In genomic region chr1:220533504-220534109, GRCh38 we compare ENCODE assay signal across 25 cellular contexts. TPM values are rescaled to one million over a fixed set of nuclear protein-coding genes. Genes with fewer than 3 reads are reported as not detected.
A peak's percentile ranks its signal among the peaks of the same experiment; 100 is the strongest.
DNase-seq lines count a peak whose midpoint lies in the region; ATAC-seq, FAIRE-seq and TF ChIP-seq lines count a peak whose summit lies in the region.
"Had no signal": no experiment of that assay in that cellular context is flagged by ENCODE, and none has a peak within 500 bp of the region (broad histone marks: within the 10 kb centered on the region; RNA-seq: fewer than 3 reads in every experiment).

No MANE protein-coding gene starts in this region.

- H3K27me3 ChIP-seq in HepG2 (ENCODE audit: control insufficient read depth in 1 of 2, insufficient read depth in 2 of 2, low read length in 2 of 2), result peaks cover 3 to 14% of the 10 kb centered on the region in 2 experiments; a peak in 3 of 5 replicates
- peaks cover 0 to 7% of the 10 kb centered on the region in 2 donors for H3K27me3 ChIP-seq in right lobe of liver

- in situ Hi-C loops in HepG2 (cut with HindIII; ENCODE audit: extremely low pct_ligation_motif_present, low pct_unique_long_range_greater_than_20kb), result loop anchor here (25.0 kb wide), 1 partner anchor 254 kb away; the partner anchor contains the start of gene MTARC1

- H3K4me1 Mint-ChIP-seq in WTC11 (peaks cover 18% of the 10 kb centered on the region), glutamatergic neuron (ENCODE audit: low read depth, unreplicated experiment) (peaks cover 8% of the 10 kb centered on the region), nephron progenitor cell (peaks cover 14% of the 10 kb centered on the region)

- H3K9me3 Mint-ChIP-seq in WTC11 (peaks cover 22% of the 10 kb centered on the region), glutamatergic neuron (ENCODE audit: unreplicated experiment) (peaks cover 8% of the 10 kb centered on the region), nephron progenitor cell (peaks cover 36% of the 10 kb centered on the region)

- FAIRE-seq in HepG2 (lab: Jason Lieb, UNC), result no peak
- FAIRE-seq: A204.1, GM12891, GM18507, H54 had no signal

- H3K4me3 ChIP-seq in HepG2 (replicated peaks in 1 of 3; ENCODE audit: insufficient read depth in 1 of 3, low read depth in 2 of 3, low read length in 3 of 3) (no peak overlapping the region), right lobe of liver (no peak overlapping the region)
- H3K4me3 ChIP-seq: BLaER1, HAP-1 had no signal

- H3K9me3 ChIP-seq in HepG2 (ENCODE audit: low read length), result no peaks in the 10 kb centered on the region
- no peaks in the 10 kb centered on the region for H3K9me3 ChIP-seq in right lobe of liver

- POLR2A ChIA-PET in HepG2 (lab: Yijun Ruan, JAX), result no interaction called here
- POLR2A ChIA-PET in WTC11 (lab: Charles Lee), result no interaction called here

- H3K36me3 Mint-ChIP-seq in WTC11, result peaks cover 13% of the 10 kb centered on the region
- H3K36me3 Mint-ChIP-seq in glutamatergic neuron (ENCODE audit: unreplicated experiment), result peaks cover 18% of the 10 kb centered on the region
- peaks cover 36% of the 10 kb centered on the region for H3K36me3 Mint-ChIP-seq in nephron progenitor cell (ENCODE audit: low read depth)
- H3K36me3 Mint-ChIP-seq: CD4-positive, CD25-positive, alpha-beta regulatory T cell; CD8-positive, alpha-beta T cell had no signal

- intact Hi-C loops in HepG2 (cut with micrococcal nuclease; ENCODE audit: unreplicated experiment) (no loop called here), right lobe of liver (cut with DNase I) (no loop called here)

- H3K4me3 Mint-ChIP-seq in WTC11, result no peak overlapping the region
- peak overlapping the region; percentile 53 for H3K4me3 Mint-ChIP-seq in glutamatergic neuron (ENCODE audit: unreplicated experiment)
- no peak overlapping the region for H3K4me3 Mint-ChIP-seq in nephron progenitor cell
- H3K4me3 Mint-ChIP-seq: B cell; CD4-positive, CD25-positive, alpha-beta regulatory T cell; CD8-positive, alpha-beta T cell had no signal

- WGBS in HepG2 (ENCODE audit: low lambda C conversion rate), result 0% methylated on average over 2 of the region's 2 CpGs
- 67% methylated on average over 2 of the region's 2 CpGs for WGBS in right lobe of liver (ENCODE audit: insufficient coverage, low coverage, low lambda C conversion rate, missing lambda C conversion rate)

- DNase-seq in HepG2 (ENCODE audit: low spot score) (no peak), right lobe of liver (no peak), WTC11 (ENCODE audit: low spot score) (no peak), glutamatergic neuron (no peak), NCI-H2196 treated with DMSO at 0.1 percent for 48 hours (lab: John Stamatoyannopoulos, UW; ENCODE audit: unreplicated experiment) (no peak), nephron progenitor cell (no peak)
- DNase-seq: Caco-2; CD4-positive, CD25-positive, alpha-beta regulatory T cell; CD8-positive, alpha-beta T cell; DMS 273 treated with DMSO at 0.1 percent for 48 hours; DMS79; EL; GDM1; GOT3 had no signal

- H3K9ac ChIP-seq in HepG2 (ENCODE audit: insufficient read depth, low read depth, low read length), result no peak overlapping the region
- H3K9ac ChIP-seq: BLaER1 had no signal

- H4K20me1 ChIP-seq in HepG2 (ENCODE audit: insufficient read depth, low read length), result no peaks in the 10 kb centered on the region
- H4K20me1 ChIP-seq: BLaER1 had no signal

- H3K27me3 Mint-ChIP-seq in WTC11 (ENCODE audit: low read depth) (no peaks in the 10 kb centered on the region), glutamatergic neuron (ENCODE audit: unreplicated experiment) (peaks cover 4% of the 10 kb centered on the region), nephron progenitor cell (ENCODE audit: low read depth, poor library complexity) (no peaks in the 10 kb centered on the region)

- BruUV-seq in HepG2 (replicated peaks; lab: Mats Ljungman, UMichigan), result no TSS peak

- no peak overlapping the region for H2AFZ ChIP-seq in HepG2 (ENCODE audit: low read length)

- TF ChIP-seq POLR2A in HepG2 (IDR thresholded peaks at IDR 0.05; ENCODE audit: insufficient read depth in 1 of 2, low read depth in 2 of 2, low read length in 2 of 2) (no peak), right lobe of liver (IDR thresholded peaks at IDR 0.05) (no peak)

- H3K36me3 ChIP-seq in HepG2 (replicated peaks in 1 of 2; ENCODE audit: control insufficient read depth in 1 of 2, insufficient read depth in 2 of 2, low read length in 2 of 2) (no peaks in the 10 kb centered on the region), right lobe of liver (no peaks in the 10 kb centered on the region)
- H3K36me3 ChIP-seq: BLaER1, HAP-1 had no signal

- ATAC-seq in HepG2 (no peak), right lobe of liver (no peak), WTC11 (no peak), HG03460 (IDR thresholded peaks at IDR 0.05; ENCODE audit: unreplicated experiment) (no peak)
- ATAC-seq: CD8-positive, alpha-beta T cell had no signal

- CTCF ChIA-PET in HepG2 (lab: Yijun Ruan, JAX; ENCODE audit: low intra/inter-chr PET ratio, low total read pairs) (no interaction called here), WTC11 (lab: Charles Lee) (interaction anchor here (0.6 kb wide), 1 partner anchor 443 kb away, joined by 3 read pairs; no protein-coding TSS in a partner anchor)

- no peaks in the 10 kb centered on the region for H3K4me1 ChIP-seq in HepG2 (ENCODE audit: insufficient read depth, low read length)
- peaks cover 0 to 4% (median 0%) of the 10 kb centered on the region in 4 donors for H3K4me1 ChIP-seq in right lobe of liver
- H3K4me1 ChIP-seq: Caco-2 had no signal

- no peak for TF ChIP-seq EP300 in HepG2 (IDR thresholded peaks at IDR 0.05; ENCODE audit: low read depth in 2 of 2, low read length in 2 of 2)
- TF ChIP-seq EP300 in HepG2 (CRISPR knock-in tag; IDR thresholded peaks at IDR 0.05; ENCODE audit: borderline replicate concordance), result no peak

- no peak overlapping the region for H3K27ac ChIP-seq in HepG2 (ENCODE audit: extremely low read length, insufficient read depth, low read length)
- H3K27ac ChIP-seq in right lobe of liver, result no peak overlapping the region
- H3K27ac ChIP-seq: 22Rv1, BLaER1, C4-2B had no signal

- no peaks in the 10 kb centered on the region for H3K79me2 ChIP-seq in HepG2 (ENCODE audit: insufficient read depth, low read length)

- H3K4me2 ChIP-seq in HepG2 (ENCODE audit: low read depth, low read length), result no peak overlapping the region
- H3K4me2 ChIP-seq: BLaER1 had no signal

- TF ChIP-seq CTCF in HepG2 (CRISPR knock-in tag; IDR thresholded peaks at IDR 0.05) (no peak), right lobe of liver (IDR thresholded peaks at IDR 0.05) (no peak), WTC11 (IDR thresholded peaks at IDR 0.05) (no peak), glutamatergic neuron (IDR thresholded peaks at IDR 0.05; ENCODE audit: partially characterized antibody, unreplicated experiment) (no peak), nephron progenitor cell (IDR thresholded peaks at IDR 0.05) (no peak)

- TF ChIP-seq RAD21 in HepG2 (CRISPR knock-in tag; IDR thresholded peaks at IDR 0.05), result no peak

- no peak overlapping the region for H3K27ac Mint-ChIP-seq in WTC11
- H3K27ac Mint-ChIP-seq in glutamatergic neuron (ENCODE audit: unreplicated experiment), result no peak overlapping the region
- no peak overlapping the region for H3K27ac Mint-ChIP-seq in nephron progenitor cell
- H3K27ac Mint-ChIP-seq: B cell; CD8-positive, alpha-beta T cell had no signal

TF ChIP-seq in HepG2, 621 proteins besides CTCF, POLR2A, EP300 and RAD21:
- TF ChIP-seq ZNF317 (CRISPR knock-in tag; IDR thresholded peaks at IDR 0.05) (peak; percentile 79), JDP2 (CRISPR knock-in tag; IDR thresholded peaks at IDR 0.05; ENCODE audit: borderline replicate concordance) (no peak)

TF ChIP-seq in WTC11, 78 proteins besides CTCF, POLR2A, EP300 and RAD21:
- peak; percentile 85 for TF ChIP-seq ZNF317 (CRISPR knock-in tag; IDR thresholded peaks at IDR 0.05; ENCODE audit: borderline replicate concordance, low read depth)
- no peak for TF ChIP-seq ZNF396 (CRISPR knock-in tag; IDR thresholded peaks at IDR 0.05; ENCODE audit: borderline replicate concordance)

RNA-seq across cellular contexts. Expression of gene MARK1, which starts 5.7 kb away (rescaled TPM):
- total RNA-seq in HepG2 (2016; rRNA removed; fragmentation: Illumina TruSeq; extraction: Trizol) (not detected in 2 replicates), right lobe of liver (under 1 TPM; 0.06 to 0.53 (median 0.24) TPM), WTC11 (2021) (13.9 to 18.6 TPM (median 14.6 TPM) in 3 replicates), glutamatergic neuron (ENCODE audit: unreplicated experiment) (105 TPM)
- total RNA-seq in HepG2 (2016; cell fraction: cytosol; rRNA removed; fragmentation: Illumina TruSeq; extraction: Trizol; ENCODE audit: low read depth), result not detected in 2 replicates
- not detected in 2 replicates for total RNA-seq in HepG2 (2016; cell fraction: insoluble cytoplasmic fraction; rRNA removed; fragmentation: Illumina TruSeq; extraction: Trizol)
- total RNA-seq in HepG2 (2016; cell fraction: membrane; rRNA removed; fragmentation: Illumina TruSeq; extraction: Trizol), result not detected in 2 replicates
- not detected in 2 replicates for total RNA-seq in HepG2 (2016; cell fraction: nucleus; rRNA removed; fragmentation: Illumina TruSeq; extraction: Trizol)
- not detected in 2 replicates for polyA plus RNA-seq in HepG2 (2011; rRNA removed)
- polyA plus RNA-seq in HepG2 (2011; cell fraction: cytosol; rRNA removed), result not detected in 2 replicates
- not detected in 2 replicates for polyA plus RNA-seq in HepG2 (2011; cell fraction: nucleus; rRNA removed)
- polyA plus RNA-seq in HepG2 (2012), result not detected in 2 replicates
- not detected in 2 replicates for polyA plus RNA-seq in HepG2 (2016; cell fraction: cytosol; fragmentation: Illumina TruSeq; extraction: Trizol; ENCODE audit: low read depth)
- not detected in 2 replicates for polyA plus RNA-seq in HepG2 (2016; cell fraction: insoluble cytoplasmic fraction; fragmentation: Illumina TruSeq; extraction: Trizol; ENCODE audit: low read depth)
- not detected in 2 replicates for polyA plus RNA-seq in HepG2 (2016; cell fraction: membrane; fragmentation: Illumina TruSeq; extraction: Trizol; ENCODE audit: low read depth)
- polyA plus RNA-seq in HepG2 (2016; cell fraction: nucleus; fragmentation: Illumina TruSeq; extraction: Trizol; ENCODE audit: insufficient read depth, low read depth), result not detected in 2 replicates
- polyA minus RNA-seq in HepG2 (2011; rRNA and poly(A)+ RNA removed; ENCODE audit: low replicate concordance), result 3.7 TPM in 1 of 2 replicates, not detected in the other
- polyA minus RNA-seq in HepG2 (2011; cell fraction: cytosol; rRNA and poly(A)+ RNA removed), result not detected in 2 replicates
- polyA minus RNA-seq in HepG2 (2011; cell fraction: nucleus; rRNA and poly(A)+ RNA removed), result not detected in 2 replicates
- total RNA-seq: CD4-positive, CD25-positive, alpha-beta regulatory T cell; CD8-positive, alpha-beta T cell had no signal
- polyA plus RNA-seq: AG04450 had no signal

Comparison
In these comparisons a context has a peak if more than half of its experiments do, and no peak if none do; other contexts are left out.
1. Of the 50 proteins assayed by ChIP-seq in both HepG2 and WTC11: peak only in HepG2: none; only in WTC11: none; in both: ZNF317; in neither: 49.